ENCODE assay signal across 1 cellular context in the genomic region with DNA sequence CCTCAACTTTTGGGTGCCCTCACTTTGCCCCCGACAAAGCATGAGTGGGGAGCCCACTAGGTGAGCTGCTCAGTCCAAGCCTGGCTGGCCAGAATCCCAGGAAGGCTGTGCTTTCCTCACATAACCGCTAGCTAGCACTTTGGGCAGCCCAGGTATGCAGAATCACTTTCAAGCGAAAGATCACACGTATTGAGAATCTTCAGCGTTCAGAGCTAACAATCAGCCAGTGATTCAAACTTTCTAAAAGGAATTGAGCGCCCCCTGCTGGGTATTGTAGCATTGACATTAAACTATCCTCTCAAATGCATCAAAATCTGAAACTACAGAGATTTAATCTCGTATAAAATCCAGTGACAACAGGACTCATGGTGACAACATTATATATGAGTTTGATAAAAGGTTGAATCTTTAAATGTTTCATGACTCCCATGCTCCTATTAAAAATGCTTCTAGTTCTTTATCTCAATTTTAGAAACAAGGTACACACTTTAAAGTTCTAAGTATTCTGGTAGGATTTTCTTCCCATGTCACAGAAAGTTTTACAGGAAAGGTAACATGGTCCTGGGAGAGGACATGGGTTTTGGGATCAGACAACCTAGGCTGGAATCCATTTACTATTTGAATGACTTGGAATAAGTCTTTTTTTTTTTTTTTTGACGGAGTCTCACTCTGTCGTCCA.
TF ChIP-seq lines count a peak whose summit lies in the region.

No MANE protein-coding gene starts in this region.

TF ChIP-seq in SK-N-SH, 30 proteins besides CTCF, POLR2A, EP300 and RAD21 (continued from another document):
- TF ChIP-seq MXI1 (IDR thresholded peaks at IDR 0.05; ENCODE audit: low read depth, low read length) = no peak
- no peak for TF ChIP-seq USF1 (IDR thresholded peaks at IDR 0.05; ENCODE audit: borderline replicate concordance, low read depth)
- TF ChIP-seq GABPA (IDR thresholded peaks at IDR 0.05; ENCODE audit: low read depth) = no peak
- 0 out of 2 replicates have a peak, but pooled peaks have one; percentile 21 for TF ChIP-seq RCOR1 (IDR thresholded peaks at IDR 0.05; ENCODE audit: low read length)
